9 cellular contexts compared by ENCODE assay signal in the genomic region with DNA sequence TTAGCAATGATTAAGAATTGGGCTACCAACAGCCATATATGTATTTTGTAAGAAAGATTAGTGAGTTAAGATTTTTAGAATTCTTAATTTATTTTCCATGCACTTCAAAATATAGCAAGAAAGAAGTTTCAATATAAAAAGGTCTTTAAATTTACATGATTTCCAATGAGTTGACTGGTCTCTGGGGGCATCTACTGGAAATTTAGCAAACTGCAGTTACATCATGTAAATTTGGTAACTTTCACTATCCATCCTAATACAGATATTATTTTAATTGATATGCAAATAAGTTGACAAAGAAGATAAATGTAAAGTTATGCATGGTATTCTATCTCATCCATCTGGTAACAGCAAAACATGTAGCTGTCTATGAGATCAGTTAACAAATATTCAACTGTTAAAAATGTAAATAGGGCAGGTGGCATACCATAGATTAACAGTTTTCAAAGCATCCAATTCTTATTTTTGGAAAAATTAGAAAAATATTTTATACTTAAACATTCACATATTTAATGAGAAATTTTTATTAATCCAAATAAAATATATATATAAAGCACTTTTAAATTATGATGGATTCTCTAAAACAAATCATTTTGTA. TPM values are rescaled to one million over a fixed set of nuclear protein-coding genes. Genes with fewer than 3 reads are reported as not detected.
DNase-seq lines count a peak whose midpoint lies in the region; ATAC-seq, FAIRE-seq and TF ChIP-seq lines count a peak whose summit lies in the region.
"Had no signal": no experiment of that assay in that cellular context is flagged by ENCODE, and none has a peak within 500 bp of the region (broad histone marks: within the 10 kb centered on the region; RNA-seq: fewer than 3 reads in every experiment).

No MANE protein-coding gene starts in this region.

- no peaks in the 10 kb centered on the region for H3K36me3 ChIP-seq in Peyer's patch

- H3K9me3 ChIP-seq in Peyer's patch, result no peaks in the 10 kb centered on the region

- no peak overlapping the region for H3K4me3 Mint-ChIP-seq in osteocyte (ENCODE audit: unreplicated experiment)
- H3K4me3 Mint-ChIP-seq: activated naive CD8-positive, alpha-beta T cell treated with anti-CD3 and anti-CD28 coated beads, Interleukin-2, amount 10 ng/mL, durations not matched to agents 7 days and 5 days had no signal

- peaks cover 56% of the 10 kb centered on the region for H3K27me3 Mint-ChIP-seq in osteocyte (ENCODE audit: unreplicated experiment)

- ATAC-seq in HG02678 (IDR thresholded peaks at IDR 0.05; ENCODE audit: unreplicated experiment), result peak; percentile 53
- no peak for ATAC-seq in GM19023 (IDR thresholded peaks at IDR 0.05; ENCODE audit: unreplicated experiment)

- H3K4me1 ChIP-seq in Peyer's patch, result no peaks in the 10 kb centered on the region

- no peak overlapping the region for H3K4me3 ChIP-seq in Peyer's patch

- TF ChIP-seq POLR2A in Peyer's patch (IDR thresholded peaks at IDR 0.05), result no peak

- no peak overlapping the region for H3K27ac Mint-ChIP-seq in osteocyte (ENCODE audit: unreplicated experiment)
- H3K27ac Mint-ChIP-seq: activated naive CD8-positive, alpha-beta T cell treated with anti-CD3 and anti-CD28 coated beads, Interleukin-2, amount 10 ng/mL, durations not matched to agents 7 days and 5 days had no signal

- H3K27me3 ChIP-seq in Peyer's patch, result no peaks in the 10 kb centered on the region

- peak; percentile 94 for FAIRE-seq in endometrium (lab: Jason Lieb, UNC)

- no peak overlapping the region for H3K27ac ChIP-seq in Peyer's patch

- TF ChIP-seq CTCF in Peyer's patch (IDR thresholded peaks at IDR 0.05), result peak in 5 of 6 experiments; percentile 40 to 68 (median 56)
- peak; percentile 81 for TF ChIP-seq CTCF in osteocyte (IDR thresholded peaks at IDR 0.05)

- H3K9me3 Mint-ChIP-seq in osteocyte (ENCODE audit: unreplicated experiment), result no peaks in the 10 kb centered on the region
- H3K9me3 Mint-ChIP-seq: activated naive CD8-positive, alpha-beta T cell treated with anti-CD3 and anti-CD28 coated beads, Interleukin-2, amount 10 ng/mL, durations not matched to agents 7 days and 5 days had no signal

- H3K36me3 Mint-ChIP-seq in osteocyte (ENCODE audit: unreplicated experiment), result no peaks in the 10 kb centered on the region
- H3K36me3 Mint-ChIP-seq: activated naive CD8-positive, alpha-beta T cell treated with anti-CD3 and anti-CD28 coated beads, Interleukin-2, amount 10 ng/mL, durations not matched to agents 7 days and 5 days had no signal

- H3K4me1 Mint-ChIP-seq in osteocyte (ENCODE audit: unreplicated experiment), result no peaks in the 10 kb centered on the region
- H3K4me1 Mint-ChIP-seq: activated naive CD8-positive, alpha-beta T cell treated with anti-CD3 and anti-CD28 coated beads, Interleukin-2, amount 10 ng/mL, durations not matched to agents 7 days and 5 days had no signal

- DNase-seq in NCI-H82 (lab: John Stamatoyannopoulos, UW), result peak; percentile 48
- DNase-seq in NCI-H82 treated with DMSO at 0.1 percent for 48 hours (lab: John Stamatoyannopoulos, UW; ENCODE audit: unreplicated experiment), result no peak
- DNase-seq in Peyer's patch, result no peak
- DNase-seq in osteocyte (ENCODE audit: extremely low spot score, unreplicated experiment), result no peak
- DNase-seq in T-helper 9 cell, result no peak
- DNase-seq: activated naive CD8-positive, alpha-beta T cell treated with anti-CD3 and anti-CD28 coated beads, Interleukin-2, amount 10 ng/mL, durations not matched to agents 7 days and 5 days had no signal

RNA-seq across cellular contexts. Expression of a gene that starts 29.1 kb away (rescaled TPM):
- total RNA-seq in Peyer's patch (not detected), osteocyte (0.16 and 0.37 TPM in 2 replicates)
- total RNA-seq: activated naive CD8-positive, alpha-beta T cell treated with anti-CD3 and anti-CD28 coated beads, Interleukin-2, amount 10 ng/mL, durations not matched to agents 7 days and 5 days had no signal
